Comparison of ENCODE assay signal across 14 cellular contexts in the genomic region with DNA sequence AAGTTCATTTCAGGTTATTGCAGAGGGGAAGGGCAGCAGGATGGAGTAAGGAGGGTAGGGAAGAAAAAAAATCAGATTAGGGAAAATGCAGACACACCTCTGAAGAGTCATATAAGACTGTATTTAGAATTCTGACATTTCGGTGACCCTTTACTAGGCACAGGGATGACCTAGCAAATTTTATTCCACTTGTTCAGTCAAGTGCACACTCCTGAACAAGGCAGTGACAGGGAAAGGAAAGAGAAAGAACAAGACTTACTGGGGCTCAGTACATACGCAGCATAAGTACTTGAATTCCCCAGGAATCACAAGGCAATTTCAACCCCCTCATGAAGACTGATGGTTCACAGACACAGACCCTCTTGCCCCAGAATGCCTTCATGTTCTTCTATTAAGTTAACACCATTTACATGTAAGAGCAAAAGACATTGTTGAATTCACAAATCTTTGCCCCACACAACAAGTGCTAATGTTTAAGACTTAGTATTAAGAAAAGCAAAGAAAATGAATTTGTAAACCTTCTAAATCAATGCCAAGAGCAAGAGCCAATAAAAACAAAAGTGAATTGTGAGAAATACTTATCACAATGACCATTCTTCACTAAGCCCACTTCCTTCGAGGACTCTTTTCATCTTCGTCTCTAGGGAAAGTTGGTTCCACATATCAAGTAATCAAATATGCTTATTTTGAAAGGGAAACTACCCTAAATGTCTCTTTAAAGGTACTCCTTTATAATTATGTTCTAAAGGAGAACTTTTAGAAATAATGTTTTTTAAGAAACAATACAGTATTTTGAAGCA. TPM values are rescaled to one million over a fixed set of nuclear protein-coding genes. Genes with fewer than 3 reads are reported as not detected.
DNase-seq lines count a peak whose midpoint lies in the region; ATAC-seq, FAIRE-seq and TF ChIP-seq lines count a peak whose summit lies in the region.
"Had no signal": no experiment of that assay in that cellular context is flagged by ENCODE, and none has a peak within 500 bp of the region (broad histone marks: within the 10 kb centered on the region; RNA-seq: fewer than 3 reads in every experiment).

No MANE protein-coding gene starts in this region.

- H3K9ac ChIP-seq in H1 (replicated peaks in 1 of 4; ENCODE audit: extremely low read depth in 1 of 4, low read depth in 3 of 4, low read length in 3 of 4) (no peak overlapping the region), skeletal muscle tissue (ENCODE audit: low read depth in 1 of 3, low read length in 3 of 3) (no peak overlapping the region)

- H3K4ac ChIP-seq in H1 (replicated peaks; ENCODE audit: insufficient read length, low read depth, low read length): no peak overlapping the region

- no peak for TF ChIP-seq POLR2A in H1 (IDR thresholded peaks at IDR 0.05; ENCODE audit: control extremely low read depth in 1 of 2, low read depth in 2 of 2, low read length in 2 of 2)

- no peak for TF ChIP-seq EP300 in H1 (IDR thresholded peaks at IDR 0.05; ENCODE audit: borderline replicate concordance in 1 of 2, low read depth in 2 of 2, low read length in 2 of 2)

- H2BK12ac ChIP-seq in H1 (ENCODE audit: low read depth, low read length): no peak overlapping the region

- H3K9me3 ChIP-seq in HAP-1 (no peaks in the 10 kb centered on the region), H1 (ENCODE audit: insufficient read depth in 2 of 2, low read depth in 1 of 2, low read length in 1 of 2) (no peaks in the 10 kb centered on the region), skeletal muscle tissue (ENCODE audit: control insufficient read depth in 3 of 3, low read length in 3 of 3) (no peaks in the 10 kb centered on the region)
- H3K9me3 ChIP-seq: neutrophil had no signal

- H3K56ac ChIP-seq in H1 (replicated peaks; ENCODE audit: insufficient read length, low read depth, low read length): no peak overlapping the region

- H4K20me1 ChIP-seq in H1 (replicated peaks in 1 of 2; ENCODE audit: control insufficient read depth in 1 of 2, insufficient read depth in 2 of 2, low read length in 2 of 2): no peaks in the 10 kb centered on the region

- no peaks in the 10 kb centered on the region for H3K23me2 ChIP-seq in H1 (ENCODE audit: low read depth, low read length)

- no peak overlapping the region for H2BK120ac ChIP-seq in H1 (replicated peaks; ENCODE audit: low read depth, low read length)

- no peak overlapping the region for H2AFZ ChIP-seq in H1 (ENCODE audit: low read length)

- DNase-seq in HAP-1 (ENCODE audit: low spot score in 2 of 2) (peak; percentile 50 to 90), H1 (ENCODE audit: low read depth in 1 of 2, low spot score in 2 of 2) (no peak), left lobe of liver (ENCODE audit: low spot score) (no peak), GM13977 (ENCODE audit: low spot score) (no peak), inferior parietal cortex (ENCODE audit: extremely low spot score) (no peak), ecto neural progenitor cell (ENCODE audit: low spot score) (no peak)
- DNase-seq: activated naive CD4-positive, alpha-beta T cell treated with anti-CD3 and anti-CD28 coated beads for 36 hours; cerebellar nuclear complex; DMS79 treated with DMSO at 0.1 percent for 48 hours; NCI-H82; SHP77 had no signal

- TF ChIP-seq CTCF in H1 (IDR thresholded peaks at IDR 0.05; ENCODE audit: control extremely low read depth in 1 of 3, insufficient read depth in 1 of 3, low read depth in 1 of 3, low read length in 3 of 3): no peak
- TF ChIP-seq CTCF in GM13977 (IDR thresholded peaks at IDR 0.05; ENCODE audit: extremely low read depth, insufficient read depth, missing control alignments): no peak

- in situ Hi-C loops in HAP-1 (cut with MboI; ENCODE audit: low sequenced_read_pairs): no loop called here
- in situ Hi-C loops in GM13977 (cut with MboI; ENCODE audit: low pct_unique_long_range_greater_than_20kb, low sequenced_read_pairs, unreplicated experiment): no loop called here

- H3K23ac ChIP-seq in H1 (ENCODE audit: insufficient read length): no peak overlapping the region

- no peak for TF ChIP-seq RAD21 in H1 (IDR thresholded peaks at IDR 0.05 in 1 of 2, conservative IDR thresholded peaks at IDR 0.05 in 1 of 2; ENCODE audit: low read depth in 2 of 2, low read length in 2 of 2)

- no peak overlapping the region for H4K5ac ChIP-seq in H1 (ENCODE audit: insufficient read length, low read depth, low read length)

- POLR2A ChIA-PET in H1 (lab: Charles Lee; ENCODE audit: partially characterized antibody): no interaction called here

- no peaks in the 10 kb centered on the region for H3K79me2 ChIP-seq in H1 (ENCODE audit: control insufficient read depth in 1 of 2, insufficient read depth in 2 of 2, low read length in 2 of 2)

- WGBS in H1 (ENCODE audit: extremely low coverage in 1 of 2, insufficient coverage in 1 of 2, insufficient read length in 1 of 2, insufficient replicate concordance in 2 of 2, low coverage in 1 of 2, low lambda C conversion rate in 2 of 2, missing lambda C conversion rate in 1 of 2), 2 experiments: 91% methylated on average over 4 of the region's 4 CpGs; no CpG with 5 or more reads in 1 of the 2 experiments

- FAIRE-seq in H1 (lab: Jason Lieb, UNC): no peak

- H4K91ac ChIP-seq in H1 (replicated peaks; ENCODE audit: insufficient read length, low read length): no peak overlapping the region

- H2BK20ac ChIP-seq in H1 (ENCODE audit: low read length): no peak overlapping the region

- H3K4me3 ChIP-seq in HAP-1 (no peak overlapping the region), H1 (ENCODE audit: extremely low read depth in 1 of 4, insufficient read depth in 2 of 4, low read depth in 3 of 4, low read length in 4 of 4) (no peak overlapping the region), skeletal muscle tissue (ENCODE audit: low read length in 3 of 3) (no peak overlapping the region)

- H3K27me3 ChIP-seq in HAP-1 (ENCODE audit: low read depth) (no peaks in the 10 kb centered on the region), H1 (replicated peaks in 1 of 4; ENCODE audit: control insufficient read depth in 3 of 4, extremely low read depth in 1 of 4, insufficient read depth in 3 of 4, low read length in 3 of 4) (no peaks in the 10 kb centered on the region), skeletal muscle tissue (ENCODE audit: control insufficient read depth in 3 of 3, insufficient read depth in 3 of 3, low read length in 3 of 3) (no peaks in the 10 kb centered on the region)
- H3K27me3 ChIP-seq: neutrophil had no signal

- H2BK5ac ChIP-seq in H1 (ENCODE audit: low read depth, low read length): no peak overlapping the region

- ATAC-seq in left lobe of liver (peak; percentile 26), HG03342 (IDR thresholded peaks at IDR 0.05; ENCODE audit: unreplicated experiment) (no peak)

- H3K79me1 ChIP-seq in H1 (ENCODE audit: low read depth, low read length): no peaks in the 10 kb centered on the region

- no peak overlapping the region for H2AK5ac ChIP-seq in H1 (ENCODE audit: low read depth, low read length)

- H2BK15ac ChIP-seq in H1 (ENCODE audit: low read length): 0 out of 2 replicates have a peak overlapping the region, but pooled peaks have one; percentile 54

- no peak overlapping the region for H3K14ac ChIP-seq in H1 (ENCODE audit: insufficient read length)

- H4K8ac ChIP-seq in H1 (ENCODE audit: extremely low read depth, insufficient read depth, low read length): no peak overlapping the region

- CTCF ChIA-PET in H1 (lab: Charles Lee; ENCODE audit: partially characterized antibody): no interaction called here

- H3K36me3 ChIP-seq in HAP-1 (replicated peaks): no peaks in the 10 kb centered on the region
- H3K36me3 ChIP-seq in H1 (ENCODE audit: control insufficient read depth in 2 of 4, insufficient read depth in 4 of 4, low read length in 3 of 4): no peaks in the 10 kb centered on the region
- no peaks in the 10 kb centered on the region for H3K36me3 ChIP-seq in skeletal muscle tissue (ENCODE audit: control insufficient read depth in 3 of 3, insufficient read depth in 3 of 3, low read length in 3 of 3)
- H3K36me3 ChIP-seq: neutrophil had no signal

- no peak overlapping the region for H3K4me2 ChIP-seq in H1 (ENCODE audit: insufficient read depth in 1 of 2, low read depth in 2 of 2, low read length in 2 of 2)

- H3K27ac ChIP-seq in H1 (ENCODE audit: low read depth, low read length): no peak overlapping the region
- H3K27ac ChIP-seq in skeletal muscle tissue (ENCODE audit: low read depth, low read length): peak overlapping the region; percentile 13
- H3K27ac ChIP-seq: neutrophil had no signal

- H3K4me1 ChIP-seq in HAP-1 (peaks cover 72% of the 10 kb centered on the region), H1 (replicated peaks in 1 of 4; ENCODE audit: control insufficient read depth in 3 of 4, insufficient read depth in 4 of 4, low read length in 3 of 4) (no peaks in the 10 kb centered on the region), skeletal muscle tissue (ENCODE audit: control insufficient read depth in 3 of 3, insufficient read depth in 3 of 3, low read length in 3 of 3) (peaks cover 0 to 8% (median 0%) of the 10 kb centered on the region in 3 donors)

- H3K18ac ChIP-seq in H1 (ENCODE audit: extremely low read depth, low read length): no peak overlapping the region

TF ChIP-seq in H1, 55 proteins besides CTCF, POLR2A, EP300 and RAD21:
- TF ChIP-seq RFX5 (IDR thresholded peaks at IDR 0.05; ENCODE audit: borderline replicate concordance, low read depth, low read length) (no peak), RBBP5 (IDR thresholded peaks at IDR 0.05; ENCODE audit: borderline replicate concordance, low read depth, low read length) (no peak)

RNA-seq across cellular contexts. Expression of gene COBLL1, which starts 47.0 kb away (rescaled TPM):
- 5.2 and 6.2 TPM in 2 replicates for total RNA-seq in H1 (2021; fragmentation: NEBNext Ultra II Directional; extraction: Animal tissue kit (Norgen Biotek cat#: 25700))
- polyA plus RNA-seq in H1 (2011; rRNA removed): 1.4 and 2.2 TPM in 2 replicates
- 1.3 TPM for polyA plus RNA-seq in H1 (2011; cell fraction: cytosol; rRNA removed)
- polyA plus RNA-seq in H1 (2011; cell fraction: nucleus; rRNA removed): 5.5 TPM
- 0.75 to 2.8 TPM (median 1.8 TPM) in 4 replicates for polyA plus RNA-seq in H1 (2012, experiment 1 of 2)
- 0.68 TPM for polyA plus RNA-seq in H1 (2012, experiment 2 of 2)
- polyA plus RNA-seq in H1 (2013, experiment 1 of 2): 2.2 TPM
- 2.1 TPM for polyA plus RNA-seq in H1 (2013, experiment 2 of 2)
- 11.0 and 11.6 TPM in 2 replicates for polyA minus RNA-seq in H1 (2011; rRNA and poly(A)+ RNA removed)
- polyA minus RNA-seq in H1 (2011; cell fraction: cytosol; rRNA and poly(A)+ RNA removed): 4.3 TPM
- 36.1 TPM for polyA minus RNA-seq in H1 (2011; cell fraction: nucleus; rRNA and poly(A)+ RNA removed)
- 75.0 TPM for total RNA-seq in left lobe of liver
- total RNA-seq in skeletal muscle tissue: 11.0 TPM
- total RNA-seq: activated naive CD4-positive, alpha-beta T cell treated with anti-CD3 and anti-CD28 coated beads for 36 hours had no signal

Comparison
In these comparisons a context has a peak if more than half of its experiments do, and no peak if none do; other contexts are left out.
1. DNase-seq: peak in HAP-1 (2 of 2); none in H1 (0 of 2), left lobe of liver (single experiment), GM13977 (single experiment), inferior parietal cortex (single experiment) and ecto neural progenitor cell (single experiment).